In genomic region chr9:12737871-12738270, GRCh38 we compare ENCODE assay signal across 1 cellular context.
TF ChIP-seq lines count a peak whose summit lies in the region.

No MANE protein-coding gene starts in this region.

TF ChIP-seq in GM12878, 131 proteins besides CTCF, POLR2A, EP300 and RAD21:
- TF ChIP-seq EGR1 (IDR thresholded peaks at IDR 0.05; ENCODE audit: borderline replicate concordance in 1 of 2, low read depth in 2 of 2, low read length in 2 of 2) (no peak), IRF5 (IDR thresholded peaks at IDR 0.05; ENCODE audit: borderline replicate concordance) (no peak), RFX5 (IDR thresholded peaks at IDR 0.05; ENCODE audit: low read depth, low read length) (no peak), PML (IDR thresholded peaks at IDR 0.05; ENCODE audit: low read length) (no peak), SMAD1 (IDR thresholded peaks at IDR 0.05; ENCODE audit: low read depth, partially characterized antibody) (no peak), ZNF592 (IDR thresholded peaks at IDR 0.05) (no peak), KDM1A (IDR thresholded peaks at IDR 0.05; ENCODE audit: borderline replicate concordance) (no peak), NR2C2 (IDR thresholded peaks at IDR 0.05; ENCODE audit: borderline replicate concordance, control insufficient read depth, insufficient read length, low read depth) (no peak), CHD4 (IDR thresholded peaks at IDR 0.05) (no peak), ZBED1 (IDR thresholded peaks at IDR 0.05; ENCODE audit: borderline replicate concordance) (no peak), STAT3 (IDR thresholded peaks at IDR 0.05; ENCODE audit: low read depth, low read length) (no peak), FOXM1 (IDR thresholded peaks at IDR 0.05; ENCODE audit: low read depth, low read length) (no peak)
